In genomic region chr20:62769346-62770071, GRCh38 we compare ENCODE assay signal across 23 cellular contexts. TPM values are rescaled to one million over a fixed set of nuclear protein-coding genes. Genes with fewer than 3 reads are reported as not detected.
DNase-seq lines count a peak whose midpoint lies in the region; ATAC-seq, FAIRE-seq and TF ChIP-seq lines count a peak whose summit lies in the region.
"Had no signal": no experiment of that assay in that cellular context is flagged by ENCODE, and none has a peak within 500 bp of the region (broad histone marks: within the 10 kb centered on the region; RNA-seq: fewer than 3 reads in every experiment).

No MANE protein-coding gene starts in this region.

- CTCF ChIA-PET in CD4-positive, alpha-beta memory T cell (lab: Charles Lee; ENCODE audit: partially characterized antibody): no interaction called here
- CTCF ChIA-PET in HepG2 (lab: Yijun Ruan, JAX; ENCODE audit: low intra/inter-chr PET ratio, low total read pairs): no interaction called here

- H3K4me3 Mint-ChIP-seq in CD4-positive, alpha-beta memory T cell: no peak overlapping the region
- H3K4me3 Mint-ChIP-seq in brain: peak overlapping the region in 4 of 5 experiments; percentile 4 to 49 (median 13)
- H3K4me3 Mint-ChIP-seq in progenitor cell of endocrine pancreas (ENCODE audit: low read depth): no peak overlapping the region
- H3K4me3 Mint-ChIP-seq: activated T-cell treated with anti-CD3 and anti-CD28 coated beads, Interleukin-2, amount 50 U/mL, for 4 hours had no signal

- no peak overlapping the region for H3K9ac ChIP-seq in HepG2 (ENCODE audit: insufficient read depth, low read depth, low read length)
- H3K9ac ChIP-seq: SK-N-SH had no signal

- H3K36me3 ChIP-seq in CD4-positive, alpha-beta memory T cell (ENCODE audit: insufficient read depth, low read length): no peaks in the 10 kb centered on the region
- H3K36me3 ChIP-seq in HepG2 (replicated peaks in 1 of 2; ENCODE audit: control insufficient read depth in 1 of 2, insufficient read depth in 2 of 2, low read length in 2 of 2) (no peaks in the 10 kb centered on the region), stomach (no peaks in the 10 kb centered on the region)
- H3K36me3 ChIP-seq: neutrophil, tibial artery had no signal

- WGBS in HepG2 (ENCODE audit: low lambda C conversion rate): 25% methylated on average over 11 of the region's 16 CpGs
- WGBS in stomach, 5 donors: 81 to 92% (median 85%) methylated on average over 10 to 16 of the region's 16 CpGs

- H3K4me3 ChIP-seq in CD4-positive, alpha-beta memory T cell (ENCODE audit: low read length in 2 of 2): no peak overlapping the region
- H3K4me3 ChIP-seq in HepG2 (replicated peaks in 1 of 3; ENCODE audit: insufficient read depth in 1 of 3, low read depth in 2 of 3, low read length in 3 of 3) (no peak overlapping the region), stomach (no peak overlapping the region)
- H3K4me3 ChIP-seq: tibial artery had no signal

- no TSS peak for BruUV-seq in HepG2 (replicated peaks; lab: Mats Ljungman, UMichigan)

- no peak for TF ChIP-seq RAD21 in HepG2 (CRISPR knock-in tag; IDR thresholded peaks at IDR 0.05)

- H3K4me2 ChIP-seq in HepG2 (ENCODE audit: low read depth, low read length): no peak overlapping the region

- peaks cover 8% of the 10 kb centered on the region for H3K4me1 ChIP-seq in CD4-positive, alpha-beta memory T cell (ENCODE audit: insufficient read depth, low read length)
- H3K4me1 ChIP-seq in HepG2 (ENCODE audit: insufficient read depth, low read length) (no peaks in the 10 kb centered on the region), stomach (peaks cover 8 to 36% (median 25%) of the 10 kb centered on the region in 4 donors)

- TF ChIP-seq EP300 in HepG2 (IDR thresholded peaks at IDR 0.05; ENCODE audit: low read depth in 2 of 2, low read length in 2 of 2) (no peak), HepG2 (CRISPR knock-in tag; IDR thresholded peaks at IDR 0.05; ENCODE audit: borderline replicate concordance) (no peak), stomach (IDR thresholded peaks at IDR 0.05) (no peak)

- H3K4me1 Mint-ChIP-seq in CD4-positive, alpha-beta memory T cell: peaks cover 0 to 33% (median 18%) of the 10 kb centered on the region in 4 donors
- H3K4me1 Mint-ChIP-seq in brain (peaks cover 82% of the 10 kb centered on the region), progenitor cell of endocrine pancreas (ENCODE audit: low read depth) (peaks cover 14% of the 10 kb centered on the region)

- no peak for TF ChIP-seq CTCF in brain (conservative IDR thresholded peaks at IDR 0.05)
- TF ChIP-seq CTCF in HepG2 (CRISPR knock-in tag; IDR thresholded peaks at IDR 0.05): no peak
- TF ChIP-seq CTCF in progenitor cell of endocrine pancreas (IDR thresholded peaks at IDR 0.05; ENCODE audit: unreplicated experiment): no peak
- TF ChIP-seq CTCF in stomach (IDR thresholded peaks at IDR 0.05): no peak

- H2AFZ ChIP-seq in HepG2 (ENCODE audit: low read length): no peak overlapping the region

- no peak overlapping the region for H3K27ac ChIP-seq in CD4-positive, alpha-beta memory T cell (ENCODE audit: low read depth, low read length)
- H3K27ac ChIP-seq in HepG2 (ENCODE audit: extremely low read length, insufficient read depth, low read length) (no peak overlapping the region), stomach (no peak overlapping the region)
- H3K27ac ChIP-seq: epithelial cell of prostate, HL-60, neutrophil, tibial artery, VCaP had no signal

- TF ChIP-seq POLR2A in HepG2 (IDR thresholded peaks at IDR 0.05; ENCODE audit: insufficient read depth in 1 of 2, low read depth in 2 of 2, low read length in 2 of 2) (no peak), stomach (IDR thresholded peaks at IDR 0.05) (no peak)

- DNase-seq in CD4-positive, alpha-beta memory T cell: no peak
- DNase-seq in HepG2 (ENCODE audit: low spot score) (no peak), progenitor cell of endocrine pancreas (ENCODE audit: low spot score, unreplicated experiment) (no peak), stomach (no peak)
- DNase-seq in effector CD8-positive, alpha-beta T cell (lab: John Stamatoyannopoulos, UW): no peak
- DNase-seq: activated CD4-positive, alpha-beta T cell treated with anti-CD3 and anti-CD28 coated beads for 4 hours; activated gamma-delta T cell treated with Interleukin-2 at 50 U/mL for 16 hours; activated T-cell treated with anti-CD3 and anti-CD28 coated beads, Interleukin-2, amount 50 U/mL, for 4 hours; C1 segment of cervical spinal cord; Kasumi-1; NCI-H1436; NCI-H774; SK-N-SH; stimulated activated CD4-positive, alpha-beta T cell treated with anti-CD3 and anti-CD28 coated beads, Interleukin-1b, Interleukin-23, amount 100 ng/mL, for 48 hours; tibial artery had no signal

- H3K36me3 Mint-ChIP-seq in CD4-positive, alpha-beta memory T cell: no peaks in the 10 kb centered on the region
- H3K36me3 Mint-ChIP-seq in brain (no peaks in the 10 kb centered on the region), progenitor cell of endocrine pancreas (ENCODE audit: insufficient read depth) (no peaks in the 10 kb centered on the region)

- ATAC-seq in HepG2: no peak; the same call in 2 of the 3 replicates
- ATAC-seq in GM19455 (IDR thresholded peaks at IDR 0.05; ENCODE audit: unreplicated experiment): no peak
- ATAC-seq: activated T-cell treated with anti-CD3 and anti-CD28 coated beads, Interleukin-2, amount 50 U/mL, for 4 hours had no signal

- in situ Hi-C loops in HepG2 (cut with HindIII; ENCODE audit: extremely low pct_ligation_motif_present, low pct_unique_long_range_greater_than_20kb): loop anchor here (10.0 kb wide), 1 partner anchor 85 kb away; no protein-coding TSS in a partner anchor

- H3K27me3 Mint-ChIP-seq in CD4-positive, alpha-beta memory T cell: no peaks in the 10 kb centered on the region
- H3K27me3 Mint-ChIP-seq in brain (peaks cover 2% of the 10 kb centered on the region), progenitor cell of endocrine pancreas (peaks cover 28% of the 10 kb centered on the region)

- H3K9me3 ChIP-seq in CD4-positive, alpha-beta memory T cell (ENCODE audit: control insufficient read depth in 1 of 2, low read length in 2 of 2): no peaks in the 10 kb centered on the region
- no peaks in the 10 kb centered on the region for H3K9me3 ChIP-seq in HepG2 (ENCODE audit: low read length)
- no peaks in the 10 kb centered on the region for H3K9me3 ChIP-seq in stomach
- H3K9me3 ChIP-seq: neutrophil, SK-N-SH, tibial artery had no signal

- POLR2A ChIA-PET in CD4-positive, alpha-beta memory T cell (lab: Charles Lee; ENCODE audit: partially characterized antibody): interaction anchor here (1.0 kb wide), 1 partner anchor 29 kb away, joined by 3 read pairs; no protein-coding TSS in a partner anchor
- POLR2A ChIA-PET in HepG2 (lab: Yijun Ruan, JAX): no interaction called here

- no peak for FAIRE-seq in HepG2 (lab: Jason Lieb, UNC)
- FAIRE-seq: keratinocyte, small intestine had no signal

- no peaks in the 10 kb centered on the region for H3K79me2 ChIP-seq in HepG2 (ENCODE audit: insufficient read depth, low read length)

- H3K9me3 Mint-ChIP-seq in CD4-positive, alpha-beta memory T cell: peaks cover 0 to 2% (median 0%) of the 10 kb centered on the region in 8 donors
- H3K9me3 Mint-ChIP-seq in brain (peaks cover 0 to 7% (median 0%) of the 10 kb centered on the region in 5 experiments), progenitor cell of endocrine pancreas (ENCODE audit: low read depth) (no peaks in the 10 kb centered on the region)
- H3K9me3 Mint-ChIP-seq: activated T-cell treated with anti-CD3 and anti-CD28 coated beads, Interleukin-2, amount 50 U/mL, for 4 hours had no signal

- H3K27me3 ChIP-seq in CD4-positive, alpha-beta memory T cell (ENCODE audit: insufficient read depth, low read length): no peaks in the 10 kb centered on the region
- H3K27me3 ChIP-seq in HepG2 (ENCODE audit: control insufficient read depth in 1 of 2, insufficient read depth in 2 of 2, low read length in 2 of 2) (peaks cover 61 to 98% of the 10 kb centered on the region in 2 experiments), stomach (peaks cover 0 to 41% (median 12%) of the 10 kb centered on the region in 3 donors)

- H3K27ac Mint-ChIP-seq in CD4-positive, alpha-beta memory T cell: peak overlapping the region in 4 of 7 donors; percentile 8 to 80 (median 36)
- H3K27ac Mint-ChIP-seq in brain: peak overlapping the region; percentile 70 to 96 (median 94)
- peak overlapping the region; percentile 62 for H3K27ac Mint-ChIP-seq in progenitor cell of endocrine pancreas

- intact Hi-C loops in CD4-positive, alpha-beta memory T cell (cut with micrococcal nuclease): no loop called here
- intact Hi-C loops in HepG2 (cut with micrococcal nuclease; ENCODE audit: unreplicated experiment) (no loop called here), stomach (cut with DNase I; ENCODE audit: low total_unique reads) (no loop called here)

- peaks cover 3% of the 10 kb centered on the region; the same call in 1 of the 2 replicates for H4K20me1 ChIP-seq in HepG2 (ENCODE audit: insufficient read depth, low read length)

RNA-seq across cellular contexts. Expression of gene MRGBP, which starts 26.8 kb away (rescaled TPM):
- 10 to 100 TPM in 1 of 2 experiments, 1 to 10 TPM in 1; 9.7 to 11.0 TPM for total RNA-seq in CD4-positive, alpha-beta memory T cell
- 10 to 100 TPM in 1 of 2 donors, 1 to 10 TPM in 1; 6.8 to 10.9 TPM for polyA plus RNA-seq in CD4-positive, alpha-beta memory T cell
- polyA plus RNA-seq in brain (ENCODE audit: insufficient read depth, low read depth, low replicate concordance) (11.8 TPM), HepG2 (2011; rRNA removed) (31.6 and 34.2 TPM in 2 replicates), stomach (10 to 100 TPM in 1 of 3 donors, 1 to 10 TPM in 2; 6.6 to 10.7 (median 8.1) TPM)
- total RNA-seq in HepG2 (2016; rRNA removed; fragmentation: Illumina TruSeq; extraction: Trizol) (34.8 and 35.9 TPM in 2 replicates), progenitor cell of endocrine pancreas (12.4 and 13.8 TPM in 2 replicates), stomach (10 to 100 TPM in 4 of 5 donors, 1 to 10 TPM in 1; 5.4 to 17.9 (median 10.5) TPM)
- total RNA-seq in HepG2 (2016; cell fraction: cytosol; rRNA removed; fragmentation: Illumina TruSeq; extraction: Trizol; ENCODE audit: low read depth): 79.0 and 80.7 TPM in 2 replicates
- total RNA-seq in HepG2 (2016; cell fraction: insoluble cytoplasmic fraction; rRNA removed; fragmentation: Illumina TruSeq; extraction: Trizol): 31.8 and 38.7 TPM in 2 replicates
- total RNA-seq in HepG2 (2016; cell fraction: membrane; rRNA removed; fragmentation: Illumina TruSeq; extraction: Trizol): 96.7 and 98.0 TPM in 2 replicates
- total RNA-seq in HepG2 (2016; cell fraction: nucleus; rRNA removed; fragmentation: Illumina TruSeq; extraction: Trizol): 17.0 and 18.5 TPM in 2 replicates
- polyA plus RNA-seq in HepG2 (2011; cell fraction: cytosol; rRNA removed): 30.7 and 37.2 TPM in 2 replicates
- polyA plus RNA-seq in HepG2 (2011; cell fraction: nucleus; rRNA removed): 29.7 and 36.4 TPM in 2 replicates
- polyA plus RNA-seq in HepG2 (2012): 21.6 and 23.1 TPM in 2 replicates
- 88.5 and 96.5 TPM in 2 replicates for polyA plus RNA-seq in HepG2 (2016; cell fraction: cytosol; fragmentation: Illumina TruSeq; extraction: Trizol; ENCODE audit: low read depth)
- 34.9 and 39.2 TPM in 2 replicates for polyA plus RNA-seq in HepG2 (2016; cell fraction: insoluble cytoplasmic fraction; fragmentation: Illumina TruSeq; extraction: Trizol; ENCODE audit: low read depth)
- polyA plus RNA-seq in HepG2 (2016; cell fraction: membrane; fragmentation: Illumina TruSeq; extraction: Trizol; ENCODE audit: low read depth): 88.7 and 90.6 TPM in 2 replicates
- 40.3 and 42.7 TPM in 2 replicates for polyA plus RNA-seq in HepG2 (2016; cell fraction: nucleus; fragmentation: Illumina TruSeq; extraction: Trizol; ENCODE audit: insufficient read depth, low read depth)
- 21.2 and 36.8 TPM in 2 replicates for polyA minus RNA-seq in HepG2 (2011; rRNA and poly(A)+ RNA removed; ENCODE audit: low replicate concordance)
- polyA minus RNA-seq in HepG2 (2011; cell fraction: cytosol; rRNA and poly(A)+ RNA removed): 12.7 and 13.0 TPM in 2 replicates
- 10.2 and 10.9 TPM in 2 replicates for polyA minus RNA-seq in HepG2 (2011; cell fraction: nucleus; rRNA and poly(A)+ RNA removed)

RNA-seq across cellular contexts. Expression of gene OGFR, which starts 35.1 kb away (rescaled TPM):
- total RNA-seq in CD4-positive, alpha-beta memory T cell: 10 to 100 TPM; 73.6 to 75.9 TPM
- polyA plus RNA-seq in CD4-positive, alpha-beta memory T cell: 10 to 100 TPM; 13.8 to 65.3 TPM
- 37.0 TPM for polyA plus RNA-seq in brain (ENCODE audit: insufficient read depth, low read depth, low replicate concordance)
- 68.3 and 81.8 TPM in 2 replicates for total RNA-seq in HepG2 (2016; rRNA removed; fragmentation: Illumina TruSeq; extraction: Trizol)
- total RNA-seq in HepG2 (2016; cell fraction: cytosol; rRNA removed; fragmentation: Illumina TruSeq; extraction: Trizol; ENCODE audit: low read depth): 6.3 and 8.7 TPM in 2 replicates
- total RNA-seq in HepG2 (2016; cell fraction: insoluble cytoplasmic fraction; rRNA removed; fragmentation: Illumina TruSeq; extraction: Trizol): 58.8 and 84.2 TPM in 2 replicates
- 20.8 and 24.4 TPM in 2 replicates for total RNA-seq in HepG2 (2016; cell fraction: membrane; rRNA removed; fragmentation: Illumina TruSeq; extraction: Trizol)
- total RNA-seq in HepG2 (2016; cell fraction: nucleus; rRNA removed; fragmentation: Illumina TruSeq; extraction: Trizol): 33.8 and 41.3 TPM in 2 replicates
- polyA plus RNA-seq in HepG2 (2011; rRNA removed): 47.7 and 62.2 TPM in 2 replicates
- 58.6 and 82.5 TPM in 2 replicates for polyA plus RNA-seq in HepG2 (2011; cell fraction: cytosol; rRNA removed)
- polyA plus RNA-seq in HepG2 (2011; cell fraction: nucleus; rRNA removed): 105 and 121 TPM in 2 replicates
- polyA plus RNA-seq in HepG2 (2012): 34.0 and 38.1 TPM in 2 replicates
- polyA plus RNA-seq in HepG2 (2016; cell fraction: cytosol; fragmentation: Illumina TruSeq; extraction: Trizol; ENCODE audit: low read depth): 4.2 and 4.7 TPM in 2 replicates
- polyA plus RNA-seq in HepG2 (2016; cell fraction: insoluble cytoplasmic fraction; fragmentation: Illumina TruSeq; extraction: Trizol; ENCODE audit: low read depth): 68.1 and 77.5 TPM in 2 replicates
- polyA plus RNA-seq in HepG2 (2016; cell fraction: membrane; fragmentation: Illumina TruSeq; extraction: Trizol; ENCODE audit: low read depth): 11.5 and 14.2 TPM in 2 replicates
- polyA plus RNA-seq in HepG2 (2016; cell fraction: nucleus; fragmentation: Illumina TruSeq; extraction: Trizol; ENCODE audit: insufficient read depth, low read depth): 103 and 104 TPM in 2 replicates
- polyA minus RNA-seq in HepG2 (2011; rRNA and poly(A)+ RNA removed; ENCODE audit: low replicate concordance): 38.5 and 45.1 TPM in 2 replicates
- polyA minus RNA-seq in HepG2 (2011; cell fraction: cytosol; rRNA and poly(A)+ RNA removed): 39.4 and 42.5 TPM in 2 replicates
- 15.1 and 20.0 TPM in 2 replicates for polyA minus RNA-seq in HepG2 (2011; cell fraction: nucleus; rRNA and poly(A)+ RNA removed)
- 29.6 and 31.0 TPM in 2 replicates for total RNA-seq in progenitor cell of endocrine pancreas
- 10 to 100 TPM; 20.1 to 75.3 (median 43.2) TPM for total RNA-seq in stomach
- 10 to 100 TPM; 31.9 to 51.9 (median 41.5) TPM for polyA plus RNA-seq in stomach

RNA-seq across cellular contexts. Expression of gene COL9A3, which starts 47.3 kb away (rescaled TPM):
- not detected for total RNA-seq in CD4-positive, alpha-beta memory T cell
- polyA plus RNA-seq in CD4-positive, alpha-beta memory T cell: under 1 TPM in 1 of 2 donors, not detected in 1; 0.41 TPM
- 17.5 TPM for polyA plus RNA-seq in brain (ENCODE audit: insufficient read depth, low read depth, low replicate concordance)
- total RNA-seq in HepG2 (2016; rRNA removed; fragmentation: Illumina TruSeq; extraction: Trizol): 53.3 and 204 TPM in 2 replicates
- 13.9 and 15.8 TPM in 2 replicates for total RNA-seq in HepG2 (2016; cell fraction: cytosol; rRNA removed; fragmentation: Illumina TruSeq; extraction: Trizol; ENCODE audit: low read depth)
- 48.0 and 215 TPM in 2 replicates for total RNA-seq in HepG2 (2016; cell fraction: insoluble cytoplasmic fraction; rRNA removed; fragmentation: Illumina TruSeq; extraction: Trizol)
- 19.3 and 20.8 TPM in 2 replicates for total RNA-seq in HepG2 (2016; cell fraction: membrane; rRNA removed; fragmentation: Illumina TruSeq; extraction: Trizol)
- total RNA-seq in HepG2 (2016; cell fraction: nucleus; rRNA removed; fragmentation: Illumina TruSeq; extraction: Trizol): 216 and 254 TPM in 2 replicates
- 155 and 175 TPM in 2 replicates for polyA plus RNA-seq in HepG2 (2011; rRNA removed)
- polyA plus RNA-seq in HepG2 (2011; cell fraction: cytosol; rRNA removed): 84.5 and 113 TPM in 2 replicates
- 1,291 and 1,782 TPM in 2 replicates for polyA plus RNA-seq in HepG2 (2011; cell fraction: nucleus; rRNA removed)
- polyA plus RNA-seq in HepG2 (2012): 79.9 and 172 TPM in 2 replicates
- polyA plus RNA-seq in HepG2 (2016; cell fraction: cytosol; fragmentation: Illumina TruSeq; extraction: Trizol; ENCODE audit: low read depth): 9.2 and 9.5 TPM in 2 replicates
- 55.1 and 66.2 TPM in 2 replicates for polyA plus RNA-seq in HepG2 (2016; cell fraction: insoluble cytoplasmic fraction; fragmentation: Illumina TruSeq; extraction: Trizol; ENCODE audit: low read depth)
- 17.0 and 20.1 TPM in 2 replicates for polyA plus RNA-seq in HepG2 (2016; cell fraction: membrane; fragmentation: Illumina TruSeq; extraction: Trizol; ENCODE audit: low read depth)
- 637 and 662 TPM in 2 replicates for polyA plus RNA-seq in HepG2 (2016; cell fraction: nucleus; fragmentation: Illumina TruSeq; extraction: Trizol; ENCODE audit: insufficient read depth, low read depth)
- 5.1 and 12.2 TPM in 2 replicates for polyA minus RNA-seq in HepG2 (2011; rRNA and poly(A)+ RNA removed; ENCODE audit: low replicate concordance)
- 23.0 and 25.3 TPM in 2 replicates for polyA minus RNA-seq in HepG2 (2011; cell fraction: cytosol; rRNA and poly(A)+ RNA removed)
- polyA minus RNA-seq in HepG2 (2011; cell fraction: nucleus; rRNA and poly(A)+ RNA removed): 56.8 and 67.0 TPM in 2 replicates
- 81.5 and 84.3 TPM in 2 replicates for total RNA-seq in progenitor cell of endocrine pancreas
- 10 to 100 TPM in 1 of 5 donors, 1 to 10 TPM in 1, not detected in 3; 2.3 to 18.2 TPM for total RNA-seq in stomach
- 1 to 10 TPM; 2.4 to 5.2 (median 3.9) TPM for polyA plus RNA-seq in stomach

Comparison
In these comparisons a context has a peak if more than half of its experiments do, and no peak if none do; other contexts are left out.
1. H3K27ac Mint-ChIP-seq: peak in every context shown above with its lines; median percentile 94 in brain; 62 in progenitor cell of endocrine pancreas; 36 in CD4-positive, alpha-beta memory T cell.
2. H3K4me3 Mint-ChIP-seq: peak in brain (4 of 5); none in CD4-positive, alpha-beta memory T cell (0 of 8) and progenitor cell of endocrine pancreas (single experiment).